ENCODE assay signal across 1 cellular context in the genomic region with DNA sequence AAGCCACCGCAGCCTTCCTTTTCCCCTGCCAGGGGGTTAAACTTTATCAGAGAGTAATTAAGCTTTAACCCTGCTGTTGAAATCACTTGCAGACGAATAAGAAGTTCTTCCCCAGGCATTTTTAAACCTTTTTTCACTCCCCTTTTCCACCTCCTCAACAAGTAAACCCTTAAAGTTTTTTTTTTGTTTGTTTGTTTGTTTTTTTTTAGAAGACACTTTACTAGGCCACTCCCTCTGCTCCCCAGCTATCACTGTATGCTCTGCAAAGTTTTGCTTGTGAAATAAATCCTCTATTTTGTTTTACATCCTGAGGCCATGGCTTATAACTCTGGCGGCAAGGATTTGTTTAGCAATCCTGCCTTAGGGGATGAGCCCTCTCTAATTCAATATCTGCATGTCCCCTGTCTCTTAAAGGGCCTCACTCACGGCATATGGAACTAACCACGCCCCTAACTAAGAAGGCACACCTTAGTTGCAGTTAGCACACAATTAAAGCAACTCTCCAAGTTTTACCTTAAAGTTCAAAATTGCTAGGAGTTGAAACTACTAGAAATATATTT.
TF ChIP-seq lines count a peak whose summit lies in the region.

No MANE protein-coding gene starts in this region.

TF ChIP-seq in SK-N-SH treated with all-trans-retinoic acid at 6 μM for 48 hours, 23 proteins besides CTCF, POLR2A, EP300 and RAD21 (continued from another document):
- TF ChIP-seq, protein P1, sequence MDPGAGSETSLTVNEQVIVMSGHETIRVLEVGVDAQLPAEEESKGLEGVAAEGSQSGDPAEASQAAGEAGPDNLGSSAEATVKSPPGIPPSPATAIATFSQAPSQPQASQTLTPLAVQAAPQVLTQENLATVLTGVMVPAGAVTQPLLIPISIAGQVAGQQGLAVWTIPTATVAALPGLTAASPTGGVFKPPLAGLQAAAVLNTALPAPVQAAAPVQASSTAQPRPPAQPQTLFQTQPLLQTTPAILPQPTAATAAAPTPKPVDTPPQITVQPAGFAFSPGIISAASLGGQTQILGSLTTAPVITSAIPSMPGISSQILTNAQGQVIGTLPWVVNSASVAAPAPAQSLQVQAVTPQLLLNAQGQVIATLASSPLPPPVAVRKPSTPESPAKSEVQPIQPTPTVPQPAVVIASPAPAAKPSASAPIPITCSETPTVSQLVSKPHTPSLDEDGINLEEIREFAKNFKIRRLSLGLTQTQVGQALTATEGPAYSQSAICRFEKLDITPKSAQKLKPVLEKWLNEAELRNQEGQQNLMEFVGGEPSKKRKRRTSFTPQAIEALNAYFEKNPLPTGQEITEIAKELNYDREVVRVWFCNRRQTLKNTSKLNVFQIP (CRISPR knock-in tag; IDR thresholded peaks at IDR 0.05; ENCODE audit: borderline replicate concordance, low read depth): no peak
- no peak for TF ChIP-seq ISL1 (CRISPR knock-in tag; IDR thresholded peaks at IDR 0.05)
- no peak for TF ChIP-seq ARNTL (CRISPR knock-in tag; IDR thresholded peaks at IDR 0.05; ENCODE audit: borderline replicate concordance, low read depth)
